Comparison of ENCODE assay signal across 19 cellular contexts in the genomic region with DNA sequence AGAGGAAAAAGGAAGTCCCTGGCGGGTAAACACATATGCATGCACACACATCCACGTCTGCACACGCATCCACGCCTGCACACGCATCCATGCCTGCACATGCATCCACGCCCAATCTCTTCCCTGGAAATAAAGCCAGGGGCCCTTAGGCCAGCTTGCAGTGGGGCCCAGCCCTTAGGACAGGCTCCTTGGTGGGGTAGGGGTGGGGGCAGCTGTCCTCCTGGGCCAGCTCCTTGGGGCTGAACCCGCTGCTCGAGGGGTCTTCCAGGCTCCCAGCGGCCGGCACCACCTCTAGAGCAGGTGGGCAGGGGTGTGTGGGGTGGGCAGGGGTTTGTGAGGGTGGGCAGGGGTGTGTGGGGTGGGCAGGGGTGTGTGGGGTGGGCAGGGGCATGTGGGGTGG. TPM values are rescaled to one million over a fixed set of nuclear protein-coding genes. Genes with fewer than 3 reads are reported as not detected.
A peak's percentile ranks its signal among the peaks of the same experiment; 100 is the strongest.
DNase-seq lines count a peak whose midpoint lies in the region; ATAC-seq, FAIRE-seq and TF ChIP-seq lines count a peak whose summit lies in the region.
"Had no signal": no experiment of that assay in that cellular context is flagged by ENCODE, and none has a peak within 500 bp of the region (broad histone marks: within the 10 kb centered on the region; RNA-seq: fewer than 3 reads in every experiment).

No MANE protein-coding gene starts in this region.

- H3K27ac Mint-ChIP-seq in activated T-cell treated with anti-CD3 and anti-CD28 coated beads, Interleukin-2, amount 50 U/mL, for 24 hours = peak overlapping the region; percentile 52
- H3K27ac Mint-ChIP-seq in effector memory CD8-positive, alpha-beta T cell = peak overlapping the region; percentile 73 to 85
- H3K27ac Mint-ChIP-seq in progenitor cell of endocrine pancreas = no peak overlapping the region

- H3K4me3 Mint-ChIP-seq in activated T-cell treated with anti-CD3 and anti-CD28 coated beads, Interleukin-2, amount 50 U/mL, for 24 hours = no peak overlapping the region
- peak overlapping the region; percentile 81 to 83 for H3K4me3 Mint-ChIP-seq in effector memory CD8-positive, alpha-beta T cell
- no peak overlapping the region for H3K4me3 Mint-ChIP-seq in progenitor cell of endocrine pancreas (ENCODE audit: low read depth)

- H3K9me3 Mint-ChIP-seq in activated T-cell treated with anti-CD3 and anti-CD28 coated beads, Interleukin-2, amount 50 U/mL, for 24 hours = no peaks in the 10 kb centered on the region
- no peaks in the 10 kb centered on the region for H3K9me3 Mint-ChIP-seq in effector memory CD8-positive, alpha-beta T cell
- no peaks in the 10 kb centered on the region for H3K9me3 Mint-ChIP-seq in progenitor cell of endocrine pancreas (ENCODE audit: low read depth)

- peak overlapping the region; percentile 60 for H3K9ac ChIP-seq in Loucy (ENCODE audit: low read depth, low read length, poor library complexity, severe bottlenecking)

- no peak for DNase-seq in activated T-cell treated with anti-CD3 and anti-CD28 coated beads, Interleukin-2, amount 50 U/mL, for 24 hours
- DNase-seq in activated T-cell treated with anti-CD3 and anti-CD28 coated beads, Interleukin-2, amount 50 U/mL, for 48 hours = no peak
- DNase-seq in effector memory CD8-positive, alpha-beta T cell = no peak
- DNase-seq in posterior vena cava (ENCODE audit: low spot score) (peak; percentile 76), progenitor cell of endocrine pancreas (ENCODE audit: low spot score, unreplicated experiment) (no peak), HTR-8/SVneo (ENCODE audit: insufficient read length, low spot score) (no peak), middle frontal gyrus (ENCODE audit: extremely low spot score, low spot score) (no peak)
- DNase-seq: activated T-cell treated with anti-CD3 and anti-CD28 coated beads, Interleukin-2, amount 50 U/mL, for 1 hour; amniotic stem cell; effector CD4-positive, alpha-beta T cell; SHP77 treated with DMSO at 0.1 percent for 48 hours; uterus had no signal

- H3K4me2 ChIP-seq in Loucy (ENCODE audit: low read depth, low read length, poor library complexity, severe bottlenecking) = peak overlapping the region; percentile 84

- H3K36me3 Mint-ChIP-seq in activated T-cell treated with anti-CD3 and anti-CD28 coated beads, Interleukin-2, amount 50 U/mL, for 24 hours (ENCODE audit: low read depth) = peaks cover 6% of the 10 kb centered on the region
- H3K36me3 Mint-ChIP-seq in effector memory CD8-positive, alpha-beta T cell (ENCODE audit: insufficient read depth) = peaks cover 15% of the 10 kb centered on the region
- no peaks in the 10 kb centered on the region for H3K36me3 Mint-ChIP-seq in progenitor cell of endocrine pancreas (ENCODE audit: insufficient read depth)

- H4K20me1 ChIP-seq in Loucy (ENCODE audit: insufficient read depth, low read length, poor library complexity, severe bottlenecking) = peaks cover 13% of the 10 kb centered on the region

- no peak overlapping the region for H2AFZ ChIP-seq in Loucy (ENCODE audit: low read length)

- no peak for ATAC-seq in effector memory CD8-positive, alpha-beta T cell (replicated peaks)
- ATAC-seq: activated CD4-positive, CD25-positive, alpha-beta regulatory T cell treated with anti-CD3 and anti-CD28 coated beads, Interleukin-2, amount 50 U/mL, for 24 hours; heart left ventricle; right cardiac atrium had no signal

- peak overlapping the region; percentile 64 for H3K4me3 ChIP-seq in Loucy (ENCODE audit: low read length, poor library complexity, severe bottlenecking)
- H3K4me3 ChIP-seq: GM12878, uterus had no signal

- H3K27me3 ChIP-seq in Loucy (ENCODE audit: insufficient read depth, low read length, poor library complexity, severe bottlenecking) = no peaks in the 10 kb centered on the region
- H3K27me3 ChIP-seq: heart left ventricle, uterus had no signal

- no peaks in the 10 kb centered on the region for H3K9me2 ChIP-seq in Loucy (replicated peaks; ENCODE audit: low read depth, low read length)

- H3K79me2 ChIP-seq in Loucy (ENCODE audit: insufficient read depth, low read length) = peaks cover 57% of the 10 kb centered on the region

- TF ChIP-seq CTCF in Loucy (conservative IDR thresholded peaks at IDR 0.05; ENCODE audit: low read length) = no peak
- no peak for TF ChIP-seq CTCF in progenitor cell of endocrine pancreas (IDR thresholded peaks at IDR 0.05; ENCODE audit: unreplicated experiment)

- FAIRE-seq in HTR-8/SVneo (lab: Jason Lieb, UNC) = no peak
- FAIRE-seq: GM12878 had no signal

- H3K4me1 ChIP-seq in Loucy (ENCODE audit: insufficient read depth, low read length, poor library complexity, severe bottlenecking) = peaks cover 34% of the 10 kb centered on the region

- H3K9me3 ChIP-seq in Loucy (ENCODE audit: insufficient read depth, low read depth, low read length) = no peaks in the 10 kb centered on the region
- H3K9me3 ChIP-seq: heart left ventricle, uterus had no signal

- peaks cover 57% of the 10 kb centered on the region for H3K4me1 Mint-ChIP-seq in activated T-cell treated with anti-CD3 and anti-CD28 coated beads, Interleukin-2, amount 50 U/mL, for 24 hours (ENCODE audit: low read depth)
- H3K4me1 Mint-ChIP-seq in effector memory CD8-positive, alpha-beta T cell (ENCODE audit: low read depth in 2 of 2) = peaks cover 55 to 56% of the 10 kb centered on the region in 2 donors
- peaks cover 5% of the 10 kb centered on the region for H3K4me1 Mint-ChIP-seq in progenitor cell of endocrine pancreas (ENCODE audit: low read depth)

- peaks cover 9% of the 10 kb centered on the region; the same call in 1 of the 2 replicates for H3K36me3 ChIP-seq in Loucy (ENCODE audit: insufficient read depth, low read length)
- H3K36me3 ChIP-seq: uterus had no signal

- intact Hi-C loops in posterior vena cava (cut with DNase I) = loop anchor here (5.0 to 10.0 kb wide), 4 partner anchors 102 to 595 kb away; a partner anchor contains a TSS

- peaks cover 4% of the 10 kb centered on the region for H3F3A ChIP-seq in Loucy (ENCODE audit: low read depth)

- no peaks in the 10 kb centered on the region for H3K27me3 Mint-ChIP-seq in activated T-cell treated with anti-CD3 and anti-CD28 coated beads, Interleukin-2, amount 50 U/mL, for 24 hours
- H3K27me3 Mint-ChIP-seq in effector memory CD8-positive, alpha-beta T cell = no peaks in the 10 kb centered on the region
- H3K27me3 Mint-ChIP-seq in progenitor cell of endocrine pancreas = peaks cover 24% of the 10 kb centered on the region

RNA-seq across cellular contexts. Expression of a gene that starts 1.9 kb away (rescaled TPM):
- total RNA-seq in posterior vena cava (1 to 10 TPM; 1.3 to 1.8 TPM), progenitor cell of endocrine pancreas (0.69 and 0.87 TPM in 2 replicates)

RNA-seq across cellular contexts. Expression of a gene that starts 2.0 kb away (rescaled TPM):
- total RNA-seq in posterior vena cava (1 to 10 TPM in 1 of 2 donors, under 1 TPM in 1; 0.76 to 3.6 TPM), progenitor cell of endocrine pancreas (3.4 and 4.5 TPM in 2 replicates)
- total RNA-seq: GM12878 had no signal

RNA-seq across cellular contexts. Expression of a gene that starts 29.4 kb away (rescaled TPM):
- total RNA-seq in posterior vena cava = under 1 TPM; 0.43 to 0.69 TPM
- 1.6 and 2.4 TPM in 2 replicates for total RNA-seq in progenitor cell of endocrine pancreas
- total RNA-seq: cardiac septum, fibroblast of lung, GM12878 had no signal

Comparison
In these comparisons a context has a peak if more than half of its experiments do, and no peak if none do; other contexts are left out.
1. H3K4me3 Mint-ChIP-seq: peak in effector memory CD8-positive, alpha-beta T cell (2 of 2); none in activated T-cell treated with anti-CD3 and anti-CD28 coated beads, Interleukin-2, amount 50 U/mL, for 24 hours (single experiment) and progenitor cell of endocrine pancreas (single experiment).